Comparison of ENCODE assay signal across 8 cellular contexts in the genomic region with DNA sequence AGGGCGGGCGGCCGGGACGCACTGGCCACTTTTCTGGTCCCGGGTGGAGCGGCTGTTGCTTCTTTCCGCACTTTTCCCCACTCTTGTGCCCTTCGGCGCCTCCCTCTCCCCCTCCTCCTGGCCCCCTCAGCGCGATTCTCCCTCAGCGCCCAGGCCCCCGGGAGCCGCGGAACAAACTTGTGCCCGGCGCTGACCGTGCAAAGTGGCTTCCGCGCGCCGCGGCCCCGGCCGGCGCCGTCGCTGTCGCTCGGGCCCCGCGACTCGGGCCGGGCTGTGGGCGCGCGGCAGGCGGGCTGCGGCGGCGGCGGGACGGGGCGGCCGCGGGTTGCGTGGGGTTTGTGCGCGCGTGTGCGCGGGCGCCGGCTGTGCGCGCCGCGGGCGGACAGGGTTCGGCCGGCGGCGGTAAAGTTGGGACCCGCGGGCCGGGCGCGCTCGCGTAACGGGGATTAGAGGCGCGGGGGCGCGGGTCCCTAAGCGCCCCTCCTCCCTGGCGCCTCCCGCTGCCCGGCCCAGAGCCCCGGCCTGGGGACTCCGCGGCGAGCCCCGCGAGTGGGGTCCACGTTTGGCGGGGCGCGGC. TPM values are rescaled to one million over a fixed set of nuclear protein-coding genes. Genes with fewer than 3 reads are reported as not detected.
DNase-seq lines count a peak whose midpoint lies in the region; ATAC-seq and TF ChIP-seq lines count a peak whose summit lies in the region.

No MANE protein-coding gene starts in this region.

- H3K9me2 ChIP-seq in OCI-LY1 (ENCODE audit: low read depth, low read length), result no peaks in the 10 kb centered on the region

- WGBS in mesodermal cell (ENCODE audit: insufficient coverage in 2 of 2), 2 experiments, result 0% methylated on average over 36 to 48 of the region's 89 CpGs
- WGBS in urinary bladder, result under 1% methylated on average over 89 of the region's 89 CpGs

- H3K4me1 ChIP-seq in DND-41 (ENCODE audit: insufficient read depth, low read length) (peaks cover 63% of the 10 kb centered on the region), OCI-LY1 (ENCODE audit: insufficient read depth, low read length, severe bottlenecking) (peaks cover 51% of the 10 kb centered on the region), mesodermal cell (ENCODE audit: control insufficient read depth, insufficient read depth, low read length, poor library complexity, severe bottlenecking) (peaks cover 1% of the 10 kb centered on the region), urinary bladder (ENCODE audit: insufficient read depth) (no peaks in the 10 kb centered on the region)

- no peaks in the 10 kb centered on the region for H3F3A ChIP-seq in OCI-LY1 (ENCODE audit: insufficient read depth, low read length)

- no peaks in the 10 kb centered on the region for H3K27me3 ChIP-seq in DND-41 (ENCODE audit: insufficient read depth, low read length, poor library complexity)
- H3K27me3 ChIP-seq in OCI-LY1 (ENCODE audit: insufficient read depth, low read length), result no peaks in the 10 kb centered on the region

- H3K27ac ChIP-seq in DND-41 (ENCODE audit: low read length) (peak overlapping the region; percentile 95), OCI-LY1 (ENCODE audit: low read depth, low read length, poor library complexity, severe bottlenecking) (peak overlapping the region; percentile 77), cingulate gyrus (ENCODE audit: low read depth, low read length) (peak overlapping the region; percentile 60), mesodermal cell (ENCODE audit: low read depth, low read length, severe bottlenecking) (peak overlapping the region; percentile 48), urinary bladder (ENCODE audit: low read depth) (peak overlapping the region; percentile 95)

- H2AFZ ChIP-seq in DND-41 (ENCODE audit: low read depth, low read length) (peak overlapping the region; percentile 69), OCI-LY1 (ENCODE audit: low read length) (no peak overlapping the region)

- ATAC-seq in DND-41 (ENCODE audit: insufficient read depth, low read depth) (peak; percentile 1; the same call in 2 of the 3 replicates), GM21825 (IDR thresholded peaks at IDR 0.05; ENCODE audit: unreplicated experiment) (peak; percentile 18), HG03469 (IDR thresholded peaks at IDR 0.05; ENCODE audit: unreplicated experiment) (no peak)

- H3K4me2 ChIP-seq in DND-41 (ENCODE audit: insufficient read depth, low read length), result peak overlapping the region; percentile 74
- peak overlapping the region; percentile 84 for H3K4me2 ChIP-seq in OCI-LY1 (ENCODE audit: low read length)

- H3K4me3 ChIP-seq in DND-41 (ENCODE audit: low read depth in 1 of 2, low read length in 2 of 2) (peak overlapping the region; percentile 85), OCI-LY1 (ENCODE audit: low read depth, low read length, poor library complexity, severe bottlenecking) (peak overlapping the region; percentile 91), mesodermal cell (ENCODE audit: extremely low read depth, insufficient read depth, low read length, poor library complexity, severe bottlenecking) (peak overlapping the region; percentile 78), urinary bladder (ENCODE audit: low read depth, low read length) (peak overlapping the region; percentile 87)

- DNase-seq in DND-41 (no peak), LoVo (ENCODE audit: low spot score) (no peak)

- TF ChIP-seq CTCF in DND-41 (IDR thresholded peaks at IDR 0.05; ENCODE audit: borderline replicate concordance, extremely low read depth, low read length, poor library complexity, severe bottlenecking), result no peak
- TF ChIP-seq CTCF in OCI-LY1 (IDR thresholded peaks at IDR 0.05; ENCODE audit: low read length), result 0 out of 2 replicates have a peak, but pooled peaks have one; percentile 2

- peak overlapping the region; percentile 89 for H3K9ac ChIP-seq in DND-41 (ENCODE audit: low read depth, low read length)
- H3K9ac ChIP-seq in OCI-LY1 (ENCODE audit: low read length), result peak overlapping the region; percentile 87

- peaks cover 13% of the 10 kb centered on the region for H3K36me3 ChIP-seq in DND-41 (ENCODE audit: insufficient read depth, low read length)
- H3K36me3 ChIP-seq in OCI-LY1 (ENCODE audit: insufficient read depth, low read length), result no peaks in the 10 kb centered on the region
- H3K36me3 ChIP-seq in mesodermal cell (ENCODE audit: control insufficient read depth, insufficient read depth, low read length), result no peaks in the 10 kb centered on the region
- no peaks in the 10 kb centered on the region for H3K36me3 ChIP-seq in urinary bladder (ENCODE audit: insufficient read depth)

- H4K20me1 ChIP-seq in DND-41 (ENCODE audit: insufficient read depth, low read length) (peaks cover 38% of the 10 kb centered on the region), OCI-LY1 (ENCODE audit: insufficient read depth, low read length) (no peaks in the 10 kb centered on the region)

- H3K79me2 ChIP-seq in DND-41 (ENCODE audit: insufficient read depth, low read length) (peaks cover 94% of the 10 kb centered on the region), OCI-LY1 (ENCODE audit: insufficient read depth, low read length) (peaks cover 48% of the 10 kb centered on the region)

- no peaks in the 10 kb centered on the region for H3K9me3 ChIP-seq in DND-41 (ENCODE audit: insufficient read depth, low read length, severe bottlenecking)
- H3K9me3 ChIP-seq in OCI-LY1 (ENCODE audit: low read length), result no peaks in the 10 kb centered on the region
- H3K9me3 ChIP-seq in mesodermal cell (ENCODE audit: control insufficient read depth, low read length), result no peaks in the 10 kb centered on the region

RNA-seq across cellular contexts. Expression of a gene that starts 0.7 kb away (rescaled TPM):
- 25.0 TPM for polyA plus RNA-seq in mesodermal cell (2013, experiment 1 of 2)
- 20.6 TPM for polyA plus RNA-seq in mesodermal cell (2013, experiment 2 of 2)
- 166 TPM for total RNA-seq in urinary bladder
- 59.0 TPM for polyA plus RNA-seq in urinary bladder
